In the genomic region with DNA sequence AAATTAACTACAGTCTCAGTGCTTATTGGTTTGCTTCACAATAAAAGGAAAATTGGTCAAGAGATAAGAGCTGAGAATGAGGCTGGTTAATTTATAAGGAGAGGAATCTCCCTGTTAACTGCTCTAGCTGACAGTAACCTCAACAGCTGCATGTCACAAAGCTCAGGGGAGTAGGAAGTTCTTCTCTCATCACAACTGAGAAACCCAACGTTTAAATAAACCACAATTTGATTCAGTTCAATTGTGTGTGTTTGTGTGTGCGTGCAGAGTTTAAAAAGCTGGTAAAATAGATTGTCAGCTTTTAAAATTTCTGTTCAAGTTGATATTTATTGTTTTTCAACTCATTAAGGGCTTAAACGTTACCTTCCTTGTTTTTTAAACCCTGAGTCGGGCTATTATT, we compare ENCODE assay signal across 16 cellular contexts. TPM values are rescaled to one million over a fixed set of nuclear protein-coding genes. Genes with fewer than 3 reads are reported as not detected.
DNase-seq lines count a peak whose midpoint lies in the region; ATAC-seq, FAIRE-seq and TF ChIP-seq lines count a peak whose summit lies in the region.
"Had no signal": no experiment of that assay in that cellular context is flagged by ENCODE, and none has a peak within 500 bp of the region (broad histone marks: within the 10 kb centered on the region; RNA-seq: fewer than 3 reads in every experiment).

No MANE protein-coding gene starts in this region.

- H3K9me3 Mint-ChIP-seq in activated B cell treated with CpG ODN at 0.5 μM for 24 hours, result no peaks in the 10 kb centered on the region
- H3K9me3 Mint-ChIP-seq: CD4-positive, alpha-beta memory T cell had no signal

- TF ChIP-seq POLR2A in A549 (IDR thresholded peaks at IDR 0.05; ENCODE audit: low read length), result no peak

- in situ Hi-C loops in KBM-7 (cut with MboI; ENCODE audit: low pct_unique_long_range_greater_than_20kb, low sequenced_read_pairs), result no loop called here
- in situ Hi-C loops in GM23248 (cut with MboI), result no loop called here

- H3K9me3 ChIP-seq in A549 (no peaks in the 10 kb centered on the region; the same call in 2 of the 3 replicates), DND-41 (ENCODE audit: insufficient read depth, low read length, severe bottlenecking) (no peaks in the 10 kb centered on the region), GM23248 (ENCODE audit: low read depth) (no peaks in the 10 kb centered on the region)
- H3K9me3 ChIP-seq: SJCRH30 had no signal

- H3K27ac ChIP-seq in A549, result peak overlapping the region; percentile 31 to 68; a peak in 5 of 6 replicates
- H3K27ac ChIP-seq in DND-41 (ENCODE audit: low read length), result peak overlapping the region; percentile 88
- no peak overlapping the region for H3K27ac ChIP-seq in GM23248
- H3K27ac ChIP-seq: coronary artery, SJCRH30 had no signal

- H3K27me3 ChIP-seq in DND-41 (ENCODE audit: insufficient read depth, low read length, poor library complexity) (no peaks in the 10 kb centered on the region), GM23248 (replicated peaks; ENCODE audit: insufficient read depth) (no peaks in the 10 kb centered on the region)
- H3K27me3 ChIP-seq: SJCRH30 had no signal

- 89% methylated on average over 4 of the region's 4 CpGs for WGBS in A549 (ENCODE audit: missing lambda C conversion rate)
- WGBS in GM23248 (ENCODE audit: low coverage in 1 of 2, low lambda C conversion rate in 2 of 2, missing lambda C conversion rate in 2 of 2), 2 experiments, result 88 to 90% methylated on average over 4 of the region's 4 CpGs

- CTCF ChIA-PET in A549 (lab: Yijun Ruan, JAX), result interaction anchor here (1.5 kb wide), 1 partner anchor 371 kb away, joined by 3 read pairs; no protein-coding TSS in a partner anchor
- CTCF ChIA-PET in activated B cell treated with CpG ODN at 0.5 μM for 24 hours (lab: Charles Lee), result interaction anchor here (0.8 to 1.0 kb wide), 2 partner anchors 31 to 284 kb away, joined by 3 to 5 read pairs; no protein-coding TSS in a partner anchor

- H3K79me2 ChIP-seq in DND-41 (ENCODE audit: insufficient read depth, low read length) (peaks cover 20% of the 10 kb centered on the region), GM23248 (ENCODE audit: insufficient read depth) (peaks cover 22% of the 10 kb centered on the region)

- H3K4me1 Mint-ChIP-seq in activated B cell treated with CpG ODN at 0.5 μM for 24 hours, result peaks cover 77% of the 10 kb centered on the region

- intact Hi-C loops in activated B cell treated with CpG ODN at 0.5 μM for 24 hours (cut with micrococcal nuclease), result loop anchor here (10.0 kb wide), 1 partner anchor 1352 kb away; no protein-coding TSS in a partner anchor

- no peak for FAIRE-seq in A549 (lab: Jason Lieb, UNC)

- no peak for TF ChIP-seq RAD21 in A549 (conservative IDR thresholded peaks at IDR 0.05 in 1 of 2, IDR thresholded peaks at IDR 0.05 in 1 of 2)

- POLR2A ChIA-PET in A549 (lab: Yijun Ruan, JAX), result no interaction called here
- POLR2A ChIA-PET in activated B cell treated with CpG ODN at 0.5 μM for 24 hours (lab: Charles Lee), result interaction anchor here (0.8 to 3.9 kb wide), 11 partner anchors 9 to 167 kb away, joined by 3 to 18 read pairs (median 7); no protein-coding TSS in a partner anchor

- no peak for DNase-seq in A549 (ENCODE audit: low read depth in 1 of 2, low spot score in 1 of 2)
- DNase-seq in DND-41, result peak; percentile 70
- DNase-seq in KBM-7, result peak; percentile 68
- DNase-seq in activated B cell treated with CpG ODN at 0.5 μM for 24 hours, result no peak
- no peak for DNase-seq in GM23248
- DNase-seq in GOT3 (lab: John Stamatoyannopoulos, UW), result no peak
- DNase-seq in NCI-H2196 (lab: John Stamatoyannopoulos, UW; ENCODE audit: unreplicated experiment), result no peak
- DNase-seq: activated CD4-positive, alpha-beta T cell treated with anti-CD3 and anti-CD28 coated beads for 48 hours; amygdala; H7; midbrain; stimulated activated CD4-positive, alpha-beta T cell treated with anti-CD3 and anti-CD28 coated beads, Interleukin-4, amount 100 ng/mL, for 4 hours had no signal

- H3K36me3 ChIP-seq in DND-41 (ENCODE audit: insufficient read depth, low read length) (peaks cover 4% of the 10 kb centered on the region; the same call in 1 of the 2 replicates), GM23248 (ENCODE audit: low read depth) (no peaks in the 10 kb centered on the region)
- H3K36me3 ChIP-seq: SJCRH30 had no signal

- no peaks in the 10 kb centered on the region for H3K9me2 ChIP-seq in GM23248 (ENCODE audit: insufficient read depth)

- H3K36me3 Mint-ChIP-seq in activated B cell treated with CpG ODN at 0.5 μM for 24 hours (ENCODE audit: low read depth), result peaks cover 10% of the 10 kb centered on the region

- peaks cover 30% of the 10 kb centered on the region for H3K4me1 ChIP-seq in A549
- H3K4me1 ChIP-seq in DND-41 (ENCODE audit: insufficient read depth, low read length), result peaks cover 88% of the 10 kb centered on the region
- peaks cover 5% of the 10 kb centered on the region for H3K4me1 ChIP-seq in GM23248 (ENCODE audit: insufficient read depth)

- TF ChIP-seq CTCF in A549 (IDR thresholded peaks at IDR 0.05) (no peak), DND-41 (IDR thresholded peaks at IDR 0.05; ENCODE audit: borderline replicate concordance, extremely low read depth, low read length, poor library complexity, severe bottlenecking) (no peak), activated B cell treated with CpG ODN at 0.5 μM for 24 hours (IDR thresholded peaks at IDR 0.05) (no peak)

- no peaks in the 10 kb centered on the region for H3K27me3 Mint-ChIP-seq in activated B cell treated with CpG ODN at 0.5 μM for 24 hours
- H3K27me3 Mint-ChIP-seq: CD4-positive, alpha-beta memory T cell had no signal

- peak overlapping the region; percentile 99 for H3K27ac Mint-ChIP-seq in activated B cell treated with CpG ODN at 0.5 μM for 24 hours

- no peak for ATAC-seq in A549
- ATAC-seq in DND-41 (ENCODE audit: insufficient read depth, low read depth), result peak; percentile 65
- no peak for ATAC-seq in activated B cell treated with CpG ODN at 0.5 μM for 24 hours (ENCODE audit: low read depth)
- no peak for ATAC-seq in HG03521 (IDR thresholded peaks at IDR 0.05; ENCODE audit: unreplicated experiment)

- peak overlapping the region; percentile 52 for H3K4me3 Mint-ChIP-seq in activated B cell treated with CpG ODN at 0.5 μM for 24 hours

- H3K9ac ChIP-seq in DND-41 (ENCODE audit: low read depth, low read length) (peak overlapping the region; percentile 44), GM23248 (no peak overlapping the region)

- H3F3A ChIP-seq in GM23248 (ENCODE audit: insufficient read depth), result peaks cover 6% of the 10 kb centered on the region

- no peak for TF ChIP-seq EP300 in A549 (IDR thresholded peaks at IDR 0.05)

- no peak overlapping the region for H3K4me2 ChIP-seq in A549
- peak overlapping the region; percentile 52 for H3K4me2 ChIP-seq in DND-41 (ENCODE audit: insufficient read depth, low read length)
- no peak overlapping the region for H3K4me2 ChIP-seq in GM23248 (ENCODE audit: unreplicated experiment)

- H3K4me3 ChIP-seq in A549 (no peak overlapping the region), DND-41 (ENCODE audit: low read depth in 1 of 2, low read length in 2 of 2) (peak overlapping the region in 1 of 2 experiments; percentile 7; a peak in 1 of 4 replicates), GM23248 (no peak overlapping the region)
- H3K4me3 ChIP-seq: coronary artery, SJCRH30 had no signal

- H4K20me1 ChIP-seq in DND-41 (ENCODE audit: insufficient read depth, low read length) (no peaks in the 10 kb centered on the region), GM23248 (ENCODE audit: insufficient read depth) (no peaks in the 10 kb centered on the region)

- H2AFZ ChIP-seq in DND-41 (ENCODE audit: low read depth, low read length), result no peak overlapping the region
- no peak overlapping the region for H2AFZ ChIP-seq in GM23248

TF ChIP-seq in A549, 52 proteins besides CTCF, POLR2A, EP300 and RAD21 (continues in another document):
- TF ChIP-seq RNF2 (IDR thresholded peaks at IDR 0.05; ENCODE audit: borderline replicate concordance, low read depth) (no peak), RARB (CRISPR knock-in tag; IDR thresholded peaks at IDR 0.05) (no peak), ZC3H11A (IDR thresholded peaks at IDR 0.05) (no peak), ZSCAN20 (CRISPR knock-in tag; IDR thresholded peaks at IDR 0.05) (no peak), HMGXB4 (CRISPR knock-in tag; IDR thresholded peaks at IDR 0.05; ENCODE audit: borderline replicate concordance) (no peak), SMC3 (IDR thresholded peaks at IDR 0.05) (no peak), HOXB13 (CRISPR knock-in tag; IDR thresholded peaks at IDR 0.05; ENCODE audit: low read depth) (no peak), RFX5 (IDR thresholded peaks at IDR 0.05) (no peak), NR3C1 (IDR thresholded peaks at IDR 0.05) (no peak), NPAS2 (CRISPR knock-in tag; IDR thresholded peaks at IDR 0.05; ENCODE audit: borderline replicate concordance) (no peak)
- TF ChIP-seq, protein P1, sequence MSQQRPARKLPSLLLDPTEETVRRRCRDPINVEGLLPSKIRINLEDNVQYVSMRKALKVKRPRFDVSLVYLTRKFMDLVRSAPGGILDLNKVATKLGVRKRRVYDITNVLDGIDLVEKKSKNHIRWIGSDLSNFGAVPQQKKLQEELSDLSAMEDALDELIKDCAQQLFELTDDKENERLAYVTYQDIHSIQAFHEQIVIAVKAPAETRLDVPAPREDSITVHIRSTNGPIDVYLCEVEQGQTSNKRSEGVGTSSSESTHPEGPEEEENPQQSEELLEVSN (IDR thresholded peaks at IDR 0.05; ENCODE audit: borderline replicate concordance, low read depth), result no peak

RNA-seq across cellular contexts. Expression of gene TGFBR2, which starts 3.5 kb away (rescaled TPM):
- polyA plus RNA-seq in A549 (2011; rRNA removed) (97.4 and 119 TPM in 2 replicates), A549 (2017; fragmentation: RNase III; extraction: RNeasy Plus Mini Kit Qiagen cat#74134 plus additional on column Dnase treatment) (47.0 to 57.8 TPM (median 48.5 TPM) in 3 replicates), GM23248 (2016; fragmentation: Nextera tagmentation; extraction: Ambion mirVana) (134 and 135 TPM in 2 replicates)
- polyA plus RNA-seq in A549 (2012; cell fraction: cytosol; rRNA removed), result 21.5 and 26.8 TPM in 2 replicates
- 20.0 and 20.1 TPM in 2 replicates for polyA plus RNA-seq in A549 (2012; cell fraction: nucleus; rRNA removed)
- 103 and 115 TPM in 2 replicates for polyA minus RNA-seq in A549 (2011; rRNA and poly(A)+ RNA removed)
- 99.1 and 104 TPM in 2 replicates for total RNA-seq in activated B cell treated with CpG ODN at 0.5 μM for 24 hours
- 179 and 188 TPM in 2 replicates for total RNA-seq in GM23248 (2014; rRNA removed; shearing (Covaris generic))

Comparison
In these comparisons a context has a peak if more than half of its experiments do, and no peak if none do; other contexts are left out.
1. DNase-seq: peak in DND-41 (single experiment) and KBM-7 (single experiment); none in A549 (0 of 2), activated B cell treated with CpG ODN at 0.5 μM for 24 hours (single experiment), GM23248 (single experiment), GOT3 (single experiment) and NCI-H2196 (single experiment).